In the genomic region with DNA sequence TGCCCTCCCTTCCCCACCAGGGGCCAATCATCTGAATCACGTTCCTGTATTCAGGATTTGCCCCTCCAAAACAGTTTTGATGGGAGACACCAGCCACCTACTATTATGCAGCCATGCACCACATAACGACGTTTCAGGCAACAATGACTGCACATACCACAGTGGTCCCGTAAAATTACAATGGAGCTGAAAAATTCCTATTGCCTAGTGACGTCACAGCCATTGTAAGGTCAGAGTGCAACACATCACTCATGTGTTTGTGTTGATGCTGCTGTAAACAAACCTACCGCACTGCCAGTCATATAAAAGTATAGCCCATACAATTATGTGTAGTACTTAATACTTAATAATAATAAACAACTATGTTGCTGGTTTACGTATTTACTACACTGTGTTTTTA, we compare ENCODE assay signal across 38 cellular contexts. TPM values are rescaled to one million over a fixed set of nuclear protein-coding genes. Genes with fewer than 3 reads are reported as not detected.
"Had no signal": no experiment of that assay in that cellular context is flagged by ENCODE, and none has a peak within 500 bp of the region (broad histone marks: within the 10 kb centered on the region; RNA-seq: fewer than 3 reads in every experiment).

No MANE protein-coding gene starts in this region.

- H3K4me1 ChIP-seq: adrenal gland, body of pancreas, breast epithelium, esophagus muscularis mucosa, gastroesophageal sphincter had no signal

- DNase-seq: activated CD4-positive, alpha-beta memory T cell treated with anti-CD3 and anti-CD28 coated beads for 36 hours; activated CD4-positive, alpha-beta T cell treated with anti-CD3 and anti-CD28 coated beads for 36 hours; activated CD4-positive, alpha-beta T cell treated with anti-CD3 and anti-CD28 coated beads, Interleukin-2, amount 10 ng/mL, durations not matched to agents 24 days and 14 days; activated CD4-positive, CD25-positive, alpha-beta regulatory T cell; activated CD4-positive, CD25-positive, alpha-beta regulatory T cell treated with anti-CD3 and anti-CD28 coated beads, Interleukin-2, amount 50 U/mL, for 72 hours; activated CD8-positive, alpha-beta memory T cell treated with anti-CD3 and anti-CD28 coated beads, Interleukin-2, amount 10 ng/mL, durations not matched to agents 7 days and 5 days; activated CD8-positive, alpha-beta memory T cell treated with anti-CD3 and anti-CD28 coated beads, Interleukin-2, amount 50 U/mL, for 4 hours; activated CD8-positive, alpha-beta T cell treated with anti-CD3 and anti-CD28 coated beads, Interleukin-2, amount 10 ng/mL, durations not matched to agents 7 days and 5 days; activated effector memory CD4-positive, alpha-beta T cell treated with anti-CD3 and anti-CD28 coated beads, Interleukin-2, amount 50 U/mL, for 16 hours; activated naive CD4-positive, alpha-beta T cell treated with anti-CD3 and anti-CD28 coated beads for 36 hours; activated naive CD8-positive, alpha-beta T cell treated with anti-CD3 and anti-CD28 coated beads for 36 hours; activated naive CD8-positive, alpha-beta T cell treated with anti-CD3 and anti-CD28 coated beads, Interleukin-2, amount 50 U/mL, for 24 hours; activated T-cell treated with anti-CD3 and anti-CD28 coated beads, Interleukin-2, amount 50 U/mL, for 1 hour; activated T-cell treated with anti-CD3 and anti-CD28 coated beads, Interleukin-2, amount 50 U/mL, for 48 hours; adrenal gland; body of pancreas; dermis blood vessel endothelial cell; effector CD4-positive, alpha-beta T cell; effector memory CD8-positive, alpha-beta T cell; erythroblast; foreskin melanocyte; heart right ventricle; T-helper 1 cell; T-helper 17 cell; T1000 had no signal

- H3K27ac ChIP-seq: adrenal gland, body of pancreas, breast epithelium, cardiac muscle cell, coronary artery, esophagus muscularis mucosa, gastroesophageal sphincter, heart right ventricle had no signal

- H3K27me3 ChIP-seq: adrenal gland, body of pancreas, cardiac muscle cell, gastroesophageal sphincter had no signal

- ATAC-seq: activated CD4-positive, alpha-beta T cell treated with anti-CD3 and anti-CD28 coated beads for 36 hours; activated CD8-positive, alpha-beta memory T cell treated with anti-CD3 and anti-CD28 coated beads, Interleukin-2, amount 10 ng/mL, durations not matched to agents 7 days and 5 days; activated CD8-positive, alpha-beta T cell treated with anti-CD3 and anti-CD28 coated beads, Interleukin-2, amount 10 ng/mL, durations not matched to agents 7 days and 5 days; activated naive CD8-positive, alpha-beta T cell treated with anti-CD3 and anti-CD28 coated beads, Interleukin-2, amount 50 U/mL, for 24 hours; body of pancreas; effector memory CD8-positive, alpha-beta T cell; gastroesophageal sphincter; heart right ventricle; T-helper 17 cell had no signal

- H3K36me3 Mint-ChIP-seq: activated CD4-positive, alpha-beta memory T cell treated with anti-CD3 and anti-CD28 coated beads for 36 hours; activated naive CD4-positive, alpha-beta T cell treated with anti-CD3 and anti-CD28 coated beads, Interleukin-2, amount 50 U/mL, for 24 hours; activated naive CD8-positive, alpha-beta T cell treated with anti-CD3 and anti-CD28 coated beads for 36 hours had no signal

- H3K4me3 ChIP-seq: adrenal gland, body of pancreas, breast epithelium, cardiac muscle cell, coronary artery, esophagus muscularis mucosa, gastroesophageal sphincter, heart right ventricle had no signal

- H3K27me3 Mint-ChIP-seq: activated naive CD8-positive, alpha-beta T cell treated with anti-CD3 and anti-CD28 coated beads for 36 hours had no signal

- H3K27ac Mint-ChIP-seq: activated CD4-positive, alpha-beta memory T cell treated with anti-CD3 and anti-CD28 coated beads for 36 hours; activated CD4-positive, alpha-beta T cell treated with anti-CD3 and anti-CD28 coated beads for 36 hours; activated CD4-positive, alpha-beta T cell treated with anti-CD3 and anti-CD28 coated beads, Interleukin-2, amount 10 ng/mL, durations not matched to agents 24 days and 14 days; activated CD8-positive, alpha-beta memory T cell treated with anti-CD3 and anti-CD28 coated beads, Interleukin-2, amount 10 ng/mL, durations not matched to agents 7 days and 5 days; activated CD8-positive, alpha-beta T cell treated with anti-CD3 and anti-CD28 coated beads, Interleukin-2, amount 10 ng/mL, durations not matched to agents 7 days and 5 days; activated naive CD4-positive, alpha-beta T cell treated with anti-CD3 and anti-CD28 coated beads for 36 hours; activated naive CD4-positive, alpha-beta T cell treated with anti-CD3 and anti-CD28 coated beads, Interleukin-2, amount 50 U/mL, for 24 hours; activated naive CD8-positive, alpha-beta T cell treated with anti-CD3 and anti-CD28 coated beads for 36 hours; activated naive CD8-positive, alpha-beta T cell treated with anti-CD3 and anti-CD28 coated beads, Interleukin-2, amount 50 U/mL, for 24 hours; activated T-helper 1 cell treated with anti-CD3 and anti-CD28 coated beads, Interleukin-12 subunit alpha, Interleukin-12 subunit beta, Interleukin-2, Interleukin-4 antibody, amounts not matched to agents 30 ng/mL and 10 ng/mL and 1 ng/mL, durations not matched to agents 14 hours and 24 hours and 36 hours; activated T-helper 2 cell treated with anti-CD3 and anti-CD28 coated beads, Interferon-gamma antibody, Interleukin-2, Interleukin-4, amounts not matched to agents 10 μg/mL and 5 μg/mL and 100 μg/mL, durations not matched to agents 14 hours and 24 hours and 36 hours; effector memory CD8-positive, alpha-beta T cell; T-helper 17 cell; T-helper 2 cell treated with Interferon-gamma antibody and Interleukin-4, amounts not matched to agents 5 μg/mL and 100 μg/mL, for 36 hours had no signal

- H3K9me3 Mint-ChIP-seq: activated CD4-positive, alpha-beta memory T cell treated with anti-CD3 and anti-CD28 coated beads for 36 hours; activated CD4-positive, alpha-beta T cell treated with anti-CD3 and anti-CD28 coated beads, Interleukin-2, amount 10 ng/mL, durations not matched to agents 24 days and 14 days; activated naive CD4-positive, alpha-beta T cell treated with anti-CD3 and anti-CD28 coated beads, Interleukin-2, amount 50 U/mL, for 24 hours; activated T-helper 1 cell treated with anti-CD3 and anti-CD28 coated beads, Interleukin-12 subunit alpha, Interleukin-12 subunit beta, Interleukin-2, Interleukin-4 antibody, amounts not matched to agents 30 ng/mL and 10 ng/mL and 1 ng/mL, durations not matched to agents 14 hours and 24 hours and 36 hours; activated T-helper 2 cell treated with anti-CD3 and anti-CD28 coated beads, Interferon-gamma antibody, Interleukin-2, Interleukin-4, amounts not matched to agents 10 μg/mL and 5 μg/mL and 100 μg/mL, durations not matched to agents 14 hours and 24 hours and 36 hours; central memory CD8-positive, alpha-beta T cell; effector memory CD8-positive, alpha-beta T cell; T-helper 2 cell treated with Interferon-gamma antibody and Interleukin-4, amounts not matched to agents 5 μg/mL and 100 μg/mL, for 36 hours had no signal

- H3K9me3 ChIP-seq: adrenal gland, body of pancreas, breast epithelium, esophagus muscularis mucosa, gastroesophageal sphincter, heart right ventricle had no signal

- H3K4me3 Mint-ChIP-seq: activated CD4-positive, alpha-beta memory T cell treated with anti-CD3 and anti-CD28 coated beads for 36 hours; activated CD4-positive, alpha-beta T cell treated with anti-CD3 and anti-CD28 coated beads for 36 hours; activated CD4-positive, alpha-beta T cell treated with anti-CD3 and anti-CD28 coated beads, Interleukin-2, amount 10 ng/mL, durations not matched to agents 24 days and 14 days; activated CD8-positive, alpha-beta memory T cell treated with anti-CD3 and anti-CD28 coated beads, Interleukin-2, amount 10 ng/mL, durations not matched to agents 7 days and 5 days; activated CD8-positive, alpha-beta T cell treated with anti-CD3 and anti-CD28 coated beads, Interleukin-2, amount 10 ng/mL, durations not matched to agents 7 days and 5 days; activated naive CD4-positive, alpha-beta T cell treated with anti-CD3 and anti-CD28 coated beads for 36 hours; activated naive CD4-positive, alpha-beta T cell treated with anti-CD3 and anti-CD28 coated beads, Interleukin-2, amount 50 U/mL, for 24 hours; activated naive CD8-positive, alpha-beta T cell treated with anti-CD3 and anti-CD28 coated beads for 36 hours; activated naive CD8-positive, alpha-beta T cell treated with anti-CD3 and anti-CD28 coated beads, Interleukin-2, amount 50 U/mL, for 24 hours; activated T-helper 1 cell treated with anti-CD3 and anti-CD28 coated beads, Interleukin-12 subunit alpha, Interleukin-12 subunit beta, Interleukin-2, Interleukin-4 antibody, amounts not matched to agents 30 ng/mL and 10 ng/mL and 1 ng/mL, durations not matched to agents 14 hours and 24 hours and 36 hours; central memory CD8-positive, alpha-beta T cell; effector memory CD8-positive, alpha-beta T cell; T-helper 17 cell; T-helper 2 cell treated with Interferon-gamma antibody and Interleukin-4, amounts not matched to agents 5 μg/mL and 100 μg/mL, for 36 hours had no signal

- H3K36me3 ChIP-seq: adrenal gland, breast epithelium, cardiac muscle cell, esophagus muscularis mucosa, gastroesophageal sphincter, heart right ventricle had no signal

RNA-seq across cellular contexts. Expression of gene GPR55, which starts 37.7 kb away (rescaled TPM):
- total RNA-seq: body of pancreas, cardiac muscle cell, cerebellum, dermis blood vessel endothelial cell, glomerular endothelial cell had no signal
- polyA plus RNA-seq: aorta, cardiac muscle cell had no signal
